In genomic region chr6:21181866-21182265, GRCh38 we compare ENCODE assay signal across 21 cellular contexts.
DNase-seq lines count a peak whose midpoint lies in the region; ATAC-seq, FAIRE-seq and TF ChIP-seq lines count a peak whose summit lies in the region.
"Had no signal": no experiment of that assay in that cellular context is flagged by ENCODE, and none has a peak within 500 bp of the region (broad histone marks: within the 10 kb centered on the region; RNA-seq: fewer than 3 reads in every experiment).

No MANE protein-coding gene starts in this region.

- TF ChIP-seq POLR2A in GM12892 (IDR thresholded peaks at IDR 0.05; ENCODE audit: low read depth, low read length): no peak

- ATAC-seq in GM19395 (IDR thresholded peaks at IDR 0.05; ENCODE audit: unreplicated experiment): peak; percentile 74
- peak; percentile 70 for ATAC-seq in HG02678 (IDR thresholded peaks at IDR 0.05; ENCODE audit: unreplicated experiment)
- ATAC-seq in HG03442 (IDR thresholded peaks at IDR 0.05; ENCODE audit: unreplicated experiment): peak; percentile 45
- ATAC-seq in HG03520 (IDR thresholded peaks at IDR 0.05; ENCODE audit: unreplicated experiment): no peak
- no peak for ATAC-seq in natural killer cell
- ATAC-seq: T-helper 17 cell had no signal

- DNase-seq in GM12892 (ENCODE audit: insufficient read length) (no peak), NCI-H446 (lab: John Stamatoyannopoulos, UW) (no peak), natural killer cell (no peak)
- DNase-seq in stimulated activated CD4-positive, alpha-beta T cell treated with anti-CD3 and anti-CD28 coated beads, Interleukin-4, amount 100 ng/mL, for 24 hours: no peak
- DNase-seq: activated CD4-positive, CD25-positive, alpha-beta regulatory T cell; adrenal gland; C1 segment of cervical spinal cord; GOT3; NCI-H1694; NCI-H226; SHP77; stimulated activated CD4-positive, alpha-beta T cell treated with anti-CD3 and anti-CD28 coated beads, Interleukin-12 subunit alpha, Interleukin-12 subunit beta, amount 100 ng/mL, for 4 hours; stimulated activated naive CD4-positive, alpha-beta T cell; T-helper 17 cell; trophoblast cell had no signal

- no peak overlapping the region for H3K27ac Mint-ChIP-seq in natural killer cell
- H3K27ac Mint-ChIP-seq: memory B cell, nephron, T-helper 17 cell had no signal

- peaks cover 5 to 6% of the 10 kb centered on the region in 2 donors for H3K4me1 Mint-ChIP-seq in natural killer cell
- H3K4me1 Mint-ChIP-seq: memory B cell had no signal

- peak; percentile 46 for FAIRE-seq in GM12892 (lab: Jason Lieb, UNC)

- TF ChIP-seq CTCF in natural killer cell (IDR thresholded peaks at IDR 0.05): no peak

- no peak overlapping the region for H3K4me3 Mint-ChIP-seq in natural killer cell
- H3K4me3 Mint-ChIP-seq: memory B cell, nephron, T-helper 17 cell had no signal

- no peaks in the 10 kb centered on the region for H3K27me3 Mint-ChIP-seq in natural killer cell (ENCODE audit: low read depth in 2 of 2)
- H3K27me3 Mint-ChIP-seq: memory B cell, T-helper 17 cell had no signal

- intact Hi-C loops in natural killer cell (cut with micrococcal nuclease): no loop called here

- no peaks in the 10 kb centered on the region for H3K9me3 Mint-ChIP-seq in natural killer cell
- H3K9me3 Mint-ChIP-seq: memory B cell, nephron had no signal

- no peaks in the 10 kb centered on the region for H3K36me3 Mint-ChIP-seq in natural killer cell

Comparison
In these comparisons a context has a peak if more than half of its experiments do, and no peak if none do; other contexts are left out.
1. ATAC-seq: peak in GM19395 (single experiment), HG02678 (single experiment) and HG03442 (single experiment); none in HG03520 (single experiment) and natural killer cell (0 of 3).